15 cellular contexts compared by ENCODE assay signal in the genomic region with DNA sequence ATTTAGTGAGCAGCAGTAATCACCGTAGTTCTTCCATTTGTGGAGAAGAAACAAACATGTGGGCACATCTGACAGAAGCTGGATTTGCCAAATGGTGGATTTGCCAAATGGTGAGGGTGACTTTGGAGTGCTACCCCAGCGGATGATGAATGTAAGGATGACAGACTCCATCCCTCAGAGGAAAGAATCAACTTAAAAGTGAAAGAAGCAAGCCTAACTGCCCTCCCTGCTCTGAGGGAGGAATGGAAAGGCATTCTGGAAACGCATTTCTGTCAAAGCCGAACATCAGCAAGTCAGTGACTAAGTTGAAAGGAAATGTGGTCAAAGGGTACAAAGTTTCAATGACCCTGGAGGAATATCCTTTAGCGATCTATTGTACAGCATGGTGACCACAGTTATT.
A peak's percentile ranks its signal among the peaks of the same experiment; 100 is the strongest.
DNase-seq lines count a peak whose midpoint lies in the region; ATAC-seq and TF ChIP-seq lines count a peak whose summit lies in the region.
"Had no signal": no experiment of that assay in that cellular context is flagged by ENCODE, and none has a peak within 500 bp of the region (broad histone marks: within the 10 kb centered on the region; RNA-seq: fewer than 3 reads in every experiment).

No MANE protein-coding gene starts in this region.

- no peak for TF ChIP-seq POLR2A in stomach (IDR thresholded peaks at IDR 0.05)

- TF ChIP-seq EP300 in stomach (IDR thresholded peaks at IDR 0.05): no peak

- H3K4me3 ChIP-seq in colonic mucosa: no peak overlapping the region
- H3K4me3 ChIP-seq in mesodermal cell (ENCODE audit: extremely low read depth, insufficient read depth, low read length, poor library complexity, severe bottlenecking): no peak overlapping the region
- H3K4me3 ChIP-seq in stomach: no peak overlapping the region
- H3K4me3 ChIP-seq: gastroesophageal sphincter had no signal

- DNase-seq in M059J (ENCODE audit: low read depth): peak; percentile 70
- DNase-seq in colonic mucosa: no peak
- no peak for DNase-seq in stomach
- no peak for DNase-seq in RKO (ENCODE audit: low spot score)
- DNase-seq in activated effector memory CD4-positive, alpha-beta T cell treated with Interleukin-2 at 50 U/mL for 16 hours: no peak
- DNase-seq in stimulated activated CD4-positive, alpha-beta T cell treated with anti-CD3 and anti-CD28 coated beads, Interleukin-15, amount 100 ng/mL, for 24 hours: no peak
- DNase-seq: activated B cell treated with CpG ODN at 0.5 μM for 24 hours; AML-193; naive thymus-derived CD8-positive, alpha-beta T cell; NCI-H1436 treated with DMSO at 0.1 percent for 48 hours; Right ventricle myocardium superior; stimulated activated naive CD4-positive, alpha-beta T cell treated with Interleukin-2 at 50 U/mL for 16 hours had no signal

- no peak for ATAC-seq in GM19328 (IDR thresholded peaks at IDR 0.05; ENCODE audit: unreplicated experiment)
- ATAC-seq: gastroesophageal sphincter; naive thymus-derived CD8-positive, alpha-beta T cell had no signal

- H3K9ac ChIP-seq in colonic mucosa (ENCODE audit: low read depth in 2 of 2, low read length in 2 of 2): no peak overlapping the region

- no peaks in the 10 kb centered on the region for H3K27me3 ChIP-seq in colonic mucosa
- no peaks in the 10 kb centered on the region for H3K27me3 ChIP-seq in stomach
- H3K27me3 ChIP-seq: gastroesophageal sphincter had no signal

- 81 to 86% methylated on average over 3 to 4 of the region's 5 CpGs for WGBS in mesodermal cell (ENCODE audit: insufficient coverage in 2 of 2), 2 experiments
- WGBS in stomach, 5 donors: 45 to 73% (median 71%) methylated on average over 5 of the region's 5 CpGs

- no peaks in the 10 kb centered on the region for H3K4me1 ChIP-seq in colonic mucosa
- no peaks in the 10 kb centered on the region for H3K4me1 ChIP-seq in mesodermal cell (ENCODE audit: control insufficient read depth, insufficient read depth, low read length, poor library complexity, severe bottlenecking)
- peaks cover 0 to 10% (median 0%) of the 10 kb centered on the region in 4 donors for H3K4me1 ChIP-seq in stomach

- H3K27ac ChIP-seq in colonic mucosa: peak overlapping the region; percentile 47
- H3K27ac ChIP-seq in mesodermal cell (ENCODE audit: low read depth, low read length, severe bottlenecking): peak overlapping the region; percentile 91
- peak overlapping the region in 3 of 5 donors; percentile 61 to 72 (median 68) for H3K27ac ChIP-seq in stomach

- no peaks in the 10 kb centered on the region for H3K36me3 ChIP-seq in colonic mucosa
- H3K36me3 ChIP-seq in mesodermal cell (ENCODE audit: control insufficient read depth, insufficient read depth, low read length): no peaks in the 10 kb centered on the region
- H3K36me3 ChIP-seq in stomach: no peaks in the 10 kb centered on the region
- H3K36me3 ChIP-seq: gastroesophageal sphincter had no signal

- H3K9me3 ChIP-seq in colonic mucosa: no peaks in the 10 kb centered on the region
- H3K9me3 ChIP-seq in mesodermal cell (ENCODE audit: control insufficient read depth, low read length): no peaks in the 10 kb centered on the region
- H3K9me3 ChIP-seq in stomach: no peaks in the 10 kb centered on the region
- H3K9me3 ChIP-seq: gastroesophageal sphincter had no signal

- TF ChIP-seq CTCF in colonic mucosa (IDR thresholded peaks at IDR 0.05) (no peak), stomach (IDR thresholded peaks at IDR 0.05) (no peak)

- intact Hi-C loops in colonic mucosa (cut with DNase I): no loop called here
- intact Hi-C loops in stomach (cut with DNase I; ENCODE audit: low total_unique reads): no loop called here
